ENCODE assay signal across 1 cellular context in genomic region chr6:7271205-7271534, GRCh38.
TF ChIP-seq lines count a peak whose summit lies in the region.

No MANE protein-coding gene starts in this region.

TF ChIP-seq in HepG2, 621 proteins besides CTCF, POLR2A, EP300 and RAD21:
- TF ChIP-seq THAP9 (CRISPR knock-in tag; IDR thresholded peaks at IDR 0.05; ENCODE audit: borderline replicate concordance), result peak; percentile 13; the same call in 1 of the 2 replicates
- peak; percentile 31; the same call in 1 of the 2 replicates for TF ChIP-seq ZNF605 (CRISPR knock-in tag; IDR thresholded peaks at IDR 0.05)
- no peak for TF ChIP-seq HOXA3 (CRISPR knock-in tag; IDR thresholded peaks at IDR 0.05)
- no peak for TF ChIP-seq ZBTB2 (CRISPR knock-in tag; IDR thresholded peaks at IDR 0.05; ENCODE audit: low read depth)
- TF ChIP-seq ZFP1 (CRISPR knock-in tag; IDR thresholded peaks at IDR 0.05), result no peak
- TF ChIP-seq DMAP1 (CRISPR knock-in tag; IDR thresholded peaks at IDR 0.05), result no peak
- peak; percentile 48; the same call in 1 of the 2 replicates for TF ChIP-seq SP4 (CRISPR knock-in tag; IDR thresholded peaks at IDR 0.05)
- no peak for TF ChIP-seq ZNF678 (CRISPR knock-in tag; IDR thresholded peaks at IDR 0.05)
- TF ChIP-seq ELF1 (CRISPR knock-in tag; IDR thresholded peaks at IDR 0.05), result no peak
- 0 out of 2 replicates have a peak, but pooled peaks have one; percentile 55 for TF ChIP-seq ZNF564 (CRISPR knock-in tag; IDR thresholded peaks at IDR 0.05)
- 0 out of 2 replicates have a peak, but pooled peaks have one; percentile 13 for TF ChIP-seq ZSCAN25 (CRISPR knock-in tag; IDR thresholded peaks at IDR 0.05)
- TF ChIP-seq RXRA (CRISPR knock-in tag; IDR thresholded peaks at IDR 0.05), result 0 out of 2 replicates have a peak, but pooled peaks have one; percentile 21
- TF ChIP-seq KLF12 (CRISPR knock-in tag; IDR thresholded peaks at IDR 0.05; ENCODE audit: borderline replicate concordance), result 0 out of 2 replicates have a peak, but pooled peaks have one; percentile 3
- peak; percentile 78; the same call in 1 of the 2 replicates for TF ChIP-seq NRL (CRISPR knock-in tag; IDR thresholded peaks at IDR 0.05; ENCODE audit: borderline replicate concordance)
- no peak for TF ChIP-seq PCBP1 (IDR thresholded peaks at IDR 0.05; ENCODE audit: borderline replicate concordance, low read depth, low read length)
- no peak for TF ChIP-seq TCF12 (IDR thresholded peaks at IDR 0.05)
- TF ChIP-seq TCF12 (CRISPR knock-in tag; IDR thresholded peaks at IDR 0.05), result 0 out of 2 replicates have a peak, but pooled peaks have one; percentile 22
- TF ChIP-seq SNAPC5 (CRISPR knock-in tag; IDR thresholded peaks at IDR 0.05; ENCODE audit: borderline replicate concordance), result 0 out of 2 replicates have a peak, but pooled peaks have one; percentile 13
- no peak for TF ChIP-seq ZNF17 (CRISPR knock-in tag; IDR thresholded peaks at IDR 0.05)
- TF ChIP-seq WIZ (CRISPR knock-in tag; IDR thresholded peaks at IDR 0.05), result no peak
- TF ChIP-seq ZFYVE20 (CRISPR knock-in tag; IDR thresholded peaks at IDR 0.05; ENCODE audit: borderline replicate concordance, low read depth), result peak; percentile 35; the same call in 1 of the 2 replicates
- no peak for TF ChIP-seq PAF1 (CRISPR knock-in tag; IDR thresholded peaks at IDR 0.05)
- 0 out of 2 replicates have a peak, but pooled peaks have one; percentile 22 for TF ChIP-seq HIC2 (CRISPR knock-in tag; IDR thresholded peaks at IDR 0.05; ENCODE audit: low read depth)
- 0 out of 2 replicates have a peak, but pooled peaks have one; percentile 18 for TF ChIP-seq ZNF224 (CRISPR knock-in tag; IDR thresholded peaks at IDR 0.05)
- 0 out of 2 replicates have a peak, but pooled peaks have one; percentile 36 for TF ChIP-seq ZFP91 (CRISPR knock-in tag; IDR thresholded peaks at IDR 0.05; ENCODE audit: borderline replicate concordance)
- TF ChIP-seq ZNF567 (CRISPR knock-in tag; IDR thresholded peaks at IDR 0.05; ENCODE audit: borderline replicate concordance), result no peak
- TF ChIP-seq ZNF563 (CRISPR knock-in tag; IDR thresholded peaks at IDR 0.05), result 0 out of 2 replicates have a peak, but pooled peaks have one; percentile 11
- no peak for TF ChIP-seq YEATS4 (CRISPR knock-in tag; IDR thresholded peaks at IDR 0.05; ENCODE audit: borderline replicate concordance)
- no peak for TF ChIP-seq CREB3 (CRISPR knock-in tag; IDR thresholded peaks at IDR 0.05)
- peak; percentile 8 for TF ChIP-seq ZNF18 (CRISPR knock-in tag; IDR thresholded peaks at IDR 0.05; ENCODE audit: insufficient replicate concordance)
- TF ChIP-seq SPEN (CRISPR knock-in tag; IDR thresholded peaks at IDR 0.05; ENCODE audit: low read depth), result peak; percentile 10; the same call in 1 of the 2 replicates
- no peak for TF ChIP-seq ZBTB8A (CRISPR knock-in tag; IDR thresholded peaks at IDR 0.05; ENCODE audit: borderline replicate concordance, low read depth)
- TF ChIP-seq ZNF737 (CRISPR knock-in tag; IDR thresholded peaks at IDR 0.05; ENCODE audit: borderline replicate concordance), result no peak
- 0 out of 2 replicates have a peak, but pooled peaks have one; percentile 29 for TF ChIP-seq ZNF414 (CRISPR knock-in tag; IDR thresholded peaks at IDR 0.05)
- 0 out of 2 replicates have a peak, but pooled peaks have one; percentile 7 for TF ChIP-seq BRD4 (CRISPR knock-in tag; IDR thresholded peaks at IDR 0.05)
- TF ChIP-seq IKZF5 (CRISPR knock-in tag; IDR thresholded peaks at IDR 0.05), result no peak
